Comparison of ENCODE assay signal across 14 cellular contexts in genomic region chr12:31655208-31655607, GRCh38. TPM values are rescaled to one million over a fixed set of nuclear protein-coding genes. Genes with fewer than 3 reads are reported as not detected.
DNase-seq lines count a peak whose midpoint lies in the region; ATAC-seq and TF ChIP-seq lines count a peak whose summit lies in the region.
"Had no signal": no experiment of that assay in that cellular context is flagged by ENCODE, and none has a peak within 500 bp of the region (broad histone marks: within the 10 kb centered on the region; RNA-seq: fewer than 3 reads in every experiment).

No MANE protein-coding gene starts in this region.

- BruUV-seq in PC-9 (replicated peaks; lab: Mats Ljungman, UMichigan), result no TSS peak

- H3K9me2 ChIP-seq in PC-9 (ENCODE audit: insufficient read depth), result no peaks in the 10 kb centered on the region

- H2AFZ ChIP-seq in PC-9 (peak overlapping the region; percentile 36; the same call in 1 of the 2 replicates), fibroblast of lung (ENCODE audit: low read length) (peak overlapping the region; percentile 23)

- H3K9me3 ChIP-seq in cardiac muscle cell (ENCODE audit: low read depth), result no peaks in the 10 kb centered on the region
- no peaks in the 10 kb centered on the region for H3K9me3 ChIP-seq in PC-9 (ENCODE audit: insufficient read depth, low read depth)
- no peaks in the 10 kb centered on the region for H3K9me3 ChIP-seq in fibroblast of lung (ENCODE audit: control insufficient read depth, insufficient read depth, low read depth, low read length)
- H3K9me3 ChIP-seq: BLaER1 treated with 17β-estradiol and CSF1 and Interleukin-3, amounts not matched to agents 10 nM and 100 nM had no signal

- no peaks in the 10 kb centered on the region for H3K79me2 ChIP-seq in PC-9 (ENCODE audit: low read depth)
- no peaks in the 10 kb centered on the region for H3K79me2 ChIP-seq in fibroblast of lung (ENCODE audit: control insufficient read depth, insufficient read depth, low read length)

- no peak overlapping the region for H3K4me2 ChIP-seq in PC-9
- H3K4me2 ChIP-seq in fibroblast of lung (ENCODE audit: extremely low read depth, insufficient read depth, low read length), result no peak overlapping the region
- H3K4me2 ChIP-seq: BLaER1 treated with 17β-estradiol and CSF1 and Interleukin-3, amounts not matched to agents 10 nM and 100 nM had no signal

- H3K27me3 ChIP-seq in cardiac muscle cell (no peaks in the 10 kb centered on the region), PC-9 (ENCODE audit: insufficient read depth, low read depth) (no peaks in the 10 kb centered on the region), fibroblast of lung (ENCODE audit: control insufficient read depth, insufficient read depth, low read length) (no peaks in the 10 kb centered on the region)
- H3K27me3 ChIP-seq: BLaER1 treated with 17β-estradiol and CSF1 and Interleukin-3, amounts not matched to agents 10 nM and 100 nM had no signal

- no peak overlapping the region for H3K9ac ChIP-seq in fibroblast of lung (ENCODE audit: insufficient read depth, low read length)
- H3K9ac ChIP-seq: BLaER1 treated with 17β-estradiol and CSF1 and Interleukin-3, amounts not matched to agents 10 nM and 100 nM had no signal

- DNase-seq in cardiac muscle cell (ENCODE audit: low read depth in 1 of 2, low spot score in 1 of 2) (peak in 1 of 2 donors; percentile 46), left cardiac atrium (no peak), PC-9 (no peak), fibroblast of lung (ENCODE audit: low read depth in 2 of 2) (no peak), OCI-M2 (lab: John Stamatoyannopoulos, UW; ENCODE audit: unreplicated experiment) (no peak), GM10248 (ENCODE audit: extremely low spot score) (no peak)
- no peak for DNase-seq in activated CD4-positive, CD25-positive, alpha-beta regulatory T cell (lab: John Stamatoyannopoulos, UW)
- DNase-seq: ACHN; Calu3; CD4-positive, CD25-positive, alpha-beta regulatory T cell; DMS 273 treated with DMSO at 0.1 percent for 48 hours; IMR-90 had no signal

- POLR2A ChIA-PET in PC-9 (lab: Charles Lee; ENCODE audit: unreplicated experiment) (no interaction called here), GM10248 (lab: Yijun Ruan, JAX) (no interaction called here)

- H3K4me3 ChIP-seq in cardiac muscle cell, result no peak overlapping the region
- H3K4me3 ChIP-seq in PC-9, result no peak overlapping the region
- H3K4me3 ChIP-seq in fibroblast of lung (replicated peaks in 1 of 4; ENCODE audit: control extremely low read depth in 1 of 4, insufficient read depth in 1 of 4, low read depth in 3 of 4, low read length in 4 of 4), result no peak overlapping the region
- H3K4me3 ChIP-seq: BLaER1 treated with 17β-estradiol and CSF1 and Interleukin-3, amounts not matched to agents 10 nM and 100 nM had no signal

- no peak for TF ChIP-seq CTCF in cardiac muscle cell (IDR thresholded peaks at IDR 0.05; ENCODE audit: low read depth, low read length)
- no peak for TF ChIP-seq CTCF in PC-9 (conservative IDR thresholded peaks at IDR 0.05)
- no peak for TF ChIP-seq CTCF in fibroblast of lung (conservative IDR thresholded peaks at IDR 0.05 in 1 of 2, IDR thresholded peaks at IDR 0.05 in 1 of 2; ENCODE audit: low read depth in 1 of 2, low read length in 2 of 2)
- no peak for TF ChIP-seq CTCF in GM10248 (IDR thresholded peaks at IDR 0.05; ENCODE audit: control extremely low read depth, extremely low read depth, low read depth, missing control alignments)

- H3F3A ChIP-seq in PC-9 (ENCODE audit: insufficient read depth, low read depth), result peaks cover 7% of the 10 kb centered on the region; the same call in 1 of the 2 replicates

- no peak for ATAC-seq in left cardiac atrium
- ATAC-seq: HCT116 had no signal

- H4K20me1 ChIP-seq in PC-9 (ENCODE audit: insufficient read depth) (no peaks in the 10 kb centered on the region), fibroblast of lung (ENCODE audit: control insufficient read depth, extremely low read depth, insufficient read depth, low read length) (no peaks in the 10 kb centered on the region)
- H4K20me1 ChIP-seq: BLaER1 treated with 17β-estradiol and CSF1 and Interleukin-3, amounts not matched to agents 10 nM and 100 nM had no signal

- H3K27ac ChIP-seq in cardiac muscle cell (peak overlapping the region; percentile 69), PC-9 (no peak overlapping the region), fibroblast of lung (ENCODE audit: insufficient read depth, low read length) (no peak overlapping the region)
- H3K27ac ChIP-seq: BLaER1 treated with 17β-estradiol and CSF1 and Interleukin-3, amounts not matched to agents 10 nM and 100 nM had no signal

- no peaks in the 10 kb centered on the region for H3K36me3 ChIP-seq in cardiac muscle cell
- no peaks in the 10 kb centered on the region for H3K36me3 ChIP-seq in PC-9 (ENCODE audit: low read depth)
- no peaks in the 10 kb centered on the region for H3K36me3 ChIP-seq in fibroblast of lung (ENCODE audit: control insufficient read depth, insufficient read depth, low read length)
- H3K36me3 ChIP-seq: BLaER1 treated with 17β-estradiol and CSF1 and Interleukin-3, amounts not matched to agents 10 nM and 100 nM had no signal

- intact Hi-C loops in left cardiac atrium (cut with DNase I), result loop anchor here (10.0 kb wide), 2 partner anchors 660 to 1020 kb away; partner anchors contain the start of gene DNM1L (in 1 of the 2)
- intact Hi-C loops in PC-9 (cut with micrococcal nuclease; ENCODE audit: unreplicated experiment), result loop anchor here (5.0 kb wide), 1 partner anchor 333 kb away; no protein-coding TSS in a partner anchor

- H3K4me1 ChIP-seq in cardiac muscle cell (ENCODE audit: low read depth) (peaks cover 27% of the 10 kb centered on the region), PC-9 (replicated peaks; ENCODE audit: insufficient read depth) (peaks cover 13% of the 10 kb centered on the region), fibroblast of lung (ENCODE audit: control insufficient read depth, extremely low read depth, insufficient read depth, low read length) (no peaks in the 10 kb centered on the region)

- CTCF ChIA-PET in PC-9 (lab: Charles Lee), result no interaction called here
- CTCF ChIA-PET in GM10248 (lab: Yijun Ruan, JAX), result interaction anchor here (1.0 kb wide), 1 partner anchor 709 kb away, joined by 3 read pairs; no protein-coding TSS in a partner anchor

RNA-seq across cellular contexts. Expression of gene ETFBKMT, which starts 4.3 kb away (rescaled TPM):
- total RNA-seq in cardiac muscle cell, result 1.3 and 1.9 TPM in 2 replicates
- polyA plus RNA-seq in cardiac muscle cell, result 2.5 and 2.9 TPM in 2 replicates
- total RNA-seq in left cardiac atrium, result 1 to 10 TPM; 4.6 to 5.4 TPM
- 2.2 and 2.4 TPM in 2 replicates for total RNA-seq in PC-9 (2021)
- 4.4 and 6.1 TPM in 2 replicates for total RNA-seq in fibroblast of lung
- polyA plus RNA-seq in fibroblast of lung, result 1.9 and 2.8 TPM in 2 replicates
- polyA plus RNA-seq in fibroblast of lung (2012), result 1.5 and 2.2 TPM in 2 replicates
- 0.90 and 1.5 TPM in 2 replicates for polyA minus RNA-seq in fibroblast of lung (ENCODE audit: low replicate concordance)
